Comparison of ENCODE assay signal across 16 cellular contexts in the genomic region with DNA sequence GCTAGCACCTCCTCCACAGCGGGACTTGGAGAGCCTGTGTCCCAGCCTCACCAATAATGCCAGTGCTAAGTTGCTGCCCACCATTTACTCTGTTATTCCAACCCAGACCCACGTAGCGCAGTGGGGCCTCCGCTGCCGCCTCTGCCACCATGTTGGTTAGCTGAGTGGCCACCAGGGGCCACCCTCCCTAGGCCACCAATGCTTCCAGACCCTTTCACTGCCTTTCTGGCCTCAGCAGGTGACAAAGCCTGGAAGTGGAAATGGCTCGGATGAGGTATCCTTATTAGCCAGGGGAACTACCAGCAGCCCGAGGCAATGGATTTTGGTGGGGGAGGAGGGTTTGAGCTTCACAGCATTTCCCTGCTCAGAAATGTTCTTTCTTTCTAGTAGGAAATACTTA.
DNase-seq lines count a peak whose midpoint lies in the region; ATAC-seq and TF ChIP-seq lines count a peak whose summit lies in the region.
"Had no signal": no experiment of that assay in that cellular context is flagged by ENCODE, and none has a peak within 500 bp of the region (broad histone marks: within the 10 kb centered on the region; RNA-seq: fewer than 3 reads in every experiment).

No MANE protein-coding gene starts in this region.

- H2BK5ac ChIP-seq in H9 (ENCODE audit: insufficient read length, low read length) = no peak overlapping the region

- H3K36me3 Mint-ChIP-seq in H9 (ENCODE audit: insufficient read depth in 1 of 3, low read depth in 3 of 3) (no peaks in the 10 kb centered on the region), glutamatergic neuron (ENCODE audit: unreplicated experiment) (no peaks in the 10 kb centered on the region)

- no peak overlapping the region for H3K4me2 ChIP-seq in H9 (ENCODE audit: insufficient read depth, insufficient read length, low read length)

- no peaks in the 10 kb centered on the region for H3K79me1 ChIP-seq in H9 (ENCODE audit: insufficient read depth, low read depth, low read length, poor library complexity, severe bottlenecking)

- H3K18ac ChIP-seq in H9 (ENCODE audit: insufficient read length, low read depth, low read length) = no peak overlapping the region

- no peak overlapping the region for H4K91ac ChIP-seq in H9 (ENCODE audit: insufficient read length, low read depth, low read length)

- ATAC-seq in GM19397 (IDR thresholded peaks at IDR 0.05; ENCODE audit: unreplicated experiment) = no peak
- ATAC-seq: left lung, mucosa of descending colon had no signal

- no peak overlapping the region for H3T11ph ChIP-seq in H9 (ENCODE audit: low read length)

- H3K23ac ChIP-seq in H9 (ENCODE audit: insufficient read length, low read depth, low read length) = no peak overlapping the region

- H2BK12ac ChIP-seq in H9 (ENCODE audit: insufficient read length, low read depth, low read length) = no peak overlapping the region

- H3K36me3 ChIP-seq in BE2C (no peaks in the 10 kb centered on the region), WERI-Rb-1 (no peaks in the 10 kb centered on the region)
- H3K36me3 ChIP-seq: left lung had no signal

- H4K20me1 ChIP-seq in H9 (ENCODE audit: control insufficient read depth, insufficient read depth, insufficient read length) = no peaks in the 10 kb centered on the region

- H3K27ac ChIP-seq in H9 (ENCODE audit: insufficient read length, low read depth, low read length) (no peak overlapping the region), WERI-Rb-1 (no peak overlapping the region)
- H3K27ac ChIP-seq: left lung had no signal

- H2BK120ac ChIP-seq in H9 (ENCODE audit: low read depth, low read length, poor library complexity, severe bottlenecking) = no peak overlapping the region

- no peak overlapping the region for H4K8ac ChIP-seq in H9 (replicated peaks; ENCODE audit: insufficient read length, low read depth, low read length)

- H3K4me1 Mint-ChIP-seq in H9 (peaks cover 10% of the 10 kb centered on the region in 2 experiments), glutamatergic neuron (ENCODE audit: low read depth, unreplicated experiment) (peaks cover 4% of the 10 kb centered on the region)

- H2AK5ac ChIP-seq in H9 (ENCODE audit: insufficient read length, low read length) = no peak overlapping the region

- no peaks in the 10 kb centered on the region for H3K23me2 ChIP-seq in H9 (ENCODE audit: insufficient read length, low read depth, low read length, poor library complexity, severe bottlenecking)

- no peak overlapping the region for H4K5ac ChIP-seq in H9 (ENCODE audit: insufficient read length, low read depth, low read length)

- H3K9ac ChIP-seq in H9 (ENCODE audit: extremely low read depth, insufficient read length, low read length) = no peak overlapping the region

- no peak overlapping the region for H2BK20ac ChIP-seq in H9 (ENCODE audit: low read depth, low read length, poor library complexity, severe bottlenecking)

- H3K9me3 ChIP-seq in BE2C = no peaks in the 10 kb centered on the region
- no peaks in the 10 kb centered on the region for H3K9me3 ChIP-seq in H9 (ENCODE audit: control insufficient read depth, low read depth, low read length)
- H3K9me3 ChIP-seq in WERI-Rb-1 (ENCODE audit: severe bottlenecking) = no peaks in the 10 kb centered on the region
- H3K9me3 ChIP-seq: left lung, mucosa of descending colon had no signal

- no peak overlapping the region for H3K4ac ChIP-seq in H9 (ENCODE audit: low read depth, low read length)

- H3K9me3 Mint-ChIP-seq in H9 (no peaks in the 10 kb centered on the region), glutamatergic neuron (ENCODE audit: unreplicated experiment) (no peaks in the 10 kb centered on the region)
- H3K9me3 Mint-ChIP-seq: activated naive CD4-positive, alpha-beta T cell treated with anti-CD3 and anti-CD28 coated beads, Interleukin-2, amount 50 U/mL, for 24 hours had no signal

- no peaks in the 10 kb centered on the region for H3K79me2 ChIP-seq in H9 (ENCODE audit: insufficient read depth, low read length)

- WGBS in H9 (ENCODE audit: extremely low coverage, insufficient read length, low lambda C conversion rate) = no CpG with 5 or more reads among the region's 7 CpGs

- no peak overlapping the region for H2AFZ ChIP-seq in H9 (ENCODE audit: low read length)

- peak; percentile 53 for TF ChIP-seq CTCF in BE2C (IDR thresholded peaks at IDR 0.05; ENCODE audit: low read depth, low read length)
- TF ChIP-seq CTCF in H9 (conservative IDR thresholded peaks at IDR 0.05) = peak; percentile 66
- peak; percentile 46 for TF ChIP-seq CTCF in WERI-Rb-1 (IDR thresholded peaks at IDR 0.05; ENCODE audit: low read depth, low read length)
- peak; percentile 25 for TF ChIP-seq CTCF in glutamatergic neuron (IDR thresholded peaks at IDR 0.05; ENCODE audit: partially characterized antibody, unreplicated experiment)

- H3K4me3 ChIP-seq in BE2C (ENCODE audit: low read depth, low read length) = no peak overlapping the region
- H3K4me3 ChIP-seq in WERI-Rb-1 (ENCODE audit: low read depth, low read length) = no peak overlapping the region
- H3K4me3 ChIP-seq: left lung, mucosa of descending colon had no signal

- H3K27ac Mint-ChIP-seq in H9 (no peak overlapping the region), glutamatergic neuron (ENCODE audit: unreplicated experiment) (no peak overlapping the region)
- H3K27ac Mint-ChIP-seq: activated naive CD4-positive, alpha-beta T cell treated with anti-CD3 and anti-CD28 coated beads, Interleukin-2, amount 50 U/mL, for 24 hours had no signal

- H3K4me1 ChIP-seq in BE2C = no peaks in the 10 kb centered on the region
- H3K4me1 ChIP-seq in H9 (ENCODE audit: insufficient read depth, low read length) = no peaks in the 10 kb centered on the region
- H3K4me1 ChIP-seq: left lung had no signal

- H3K27me3 ChIP-seq in BE2C (peaks cover 2% of the 10 kb centered on the region; the same call in 1 of the 2 replicates), H9 (ENCODE audit: insufficient read depth, low read length) (no peaks in the 10 kb centered on the region), WERI-Rb-1 (ENCODE audit: insufficient read depth, low read depth, severe bottlenecking) (no peaks in the 10 kb centered on the region)
- H3K27me3 ChIP-seq: left lung had no signal

- H2BK15ac ChIP-seq in H9 (ENCODE audit: low read depth, low read length) = no peak overlapping the region

- no peaks in the 10 kb centered on the region; the same call in 1 of the 2 replicates for H3K27me3 Mint-ChIP-seq in H9 (ENCODE audit: low read depth)
- H3K27me3 Mint-ChIP-seq in glutamatergic neuron (ENCODE audit: unreplicated experiment) = no peaks in the 10 kb centered on the region
- H3K27me3 Mint-ChIP-seq: activated naive CD4-positive, alpha-beta T cell treated with anti-CD3 and anti-CD28 coated beads, Interleukin-2, amount 50 U/mL, for 24 hours had no signal

- no peak overlapping the region for H3K14ac ChIP-seq in H9 (ENCODE audit: insufficient read depth, low read length)

- no peak overlapping the region for H3K56ac ChIP-seq in H9 (ENCODE audit: insufficient read length, low read depth, low read length)

- DNase-seq in BE2C = peak; percentile 29
- peak; percentile 78 for DNase-seq in H9
- no peak for DNase-seq in WERI-Rb-1
- peak; percentile 23 for DNase-seq in glutamatergic neuron
- no peak for DNase-seq in activated T-cell treated with anti-CD3 and anti-CD28 coated beads, Interleukin-2, amount 50 U/mL, for 1 hour
- no peak for DNase-seq in SIG-M5 (lab: John Stamatoyannopoulos, UW)
- no peak for DNase-seq in DMS79 (lab: John Stamatoyannopoulos, UW)
- DNase-seq: activated CD4-positive, alpha-beta T cell treated with anti-CD3 and anti-CD28 coated beads, Interleukin-2, amount 50 U/mL, for 1 hour; Calu3; effector CD8-positive, alpha-beta T cell; GOT3; mucosa of descending colon; NCI-H1694 treated with DMSO at 0.1 percent for 48 hours had no signal

- H3K4me3 Mint-ChIP-seq in H9 = no peak overlapping the region
- H3K4me3 Mint-ChIP-seq in glutamatergic neuron (ENCODE audit: unreplicated experiment) = no peak overlapping the region
- H3K4me3 Mint-ChIP-seq: activated naive CD4-positive, alpha-beta T cell treated with anti-CD3 and anti-CD28 coated beads, Interleukin-2, amount 50 U/mL, for 24 hours had no signal

Comparison
In these comparisons a context has a peak if more than half of its experiments do, and no peak if none do; other contexts are left out.
1. DNase-seq: peak in BE2C (single experiment), H9 (single experiment) and glutamatergic neuron (single experiment); none in WERI-Rb-1 (single experiment), activated T-cell treated with anti-CD3 and anti-CD28 coated beads, Interleukin-2, amount 50 U/mL, for 1 hour (single experiment), SIG-M5 (single experiment) and DMS79 (single experiment).
2. Peak in every context shown above with its lines, with median percentiles within 50 percentile points of each other: CTCF ChIP-seq.